In the genomic region with DNA sequence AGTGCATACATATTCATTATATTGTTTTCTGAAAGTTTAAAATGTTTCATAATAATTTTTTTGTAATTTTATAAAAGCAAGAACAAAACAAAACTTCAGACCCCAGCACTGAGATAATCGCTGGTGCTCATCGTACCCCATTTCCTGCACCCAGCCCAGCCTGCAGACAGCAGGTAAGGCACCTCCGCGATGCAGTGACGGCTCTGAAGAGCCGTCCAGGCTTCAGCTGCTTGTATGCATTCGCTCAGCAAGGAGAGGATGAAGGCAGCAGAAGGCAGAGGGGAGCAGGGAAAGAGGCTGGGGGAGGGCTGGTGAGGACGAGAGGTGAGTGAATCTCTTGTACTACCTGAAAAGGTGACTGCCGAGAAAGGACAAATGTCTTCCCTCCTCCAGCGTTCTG, we compare ENCODE assay signal across 26 cellular contexts.
A peak's percentile ranks its signal among the peaks of the same experiment; 100 is the strongest.
DNase-seq lines count a peak whose midpoint lies in the region; ATAC-seq and TF ChIP-seq lines count a peak whose summit lies in the region.
"Had no signal": no experiment of that assay in that cellular context is flagged by ENCODE, and none has a peak within 500 bp of the region (broad histone marks: within the 10 kb centered on the region; RNA-seq: fewer than 3 reads in every experiment).

No MANE protein-coding gene starts in this region.

- DNase-seq in NAMALWA (ENCODE audit: low spot score) (peak; percentile 46), WTC11 (ENCODE audit: low spot score) (peak; percentile 23), memory B cell (ENCODE audit: low spot score in 2 of 2) (no peak), DMS153 treated with DMSO at 0.1 percent for 48 hours (lab: John Stamatoyannopoulos, UW; ENCODE audit: unreplicated experiment) (no peak), NCI-H1105 treated with DMSO at 0.1 percent for 48 hours (lab: John Stamatoyannopoulos, UW) (no peak), WERI-Rb-1 (no peak)
- DNase-seq: C1 segment of cervical spinal cord; Caco-2; CD4-positive, alpha-beta memory T cell; DND-41; GM23248; HCEC 1CT; Kasumi-1; NCI-H1105; NCI-H146; NCI-H1930; NCI-H446; NCI-H524 treated with DMSO at 0.1 percent for 48 hours; NCI-H82; NK-92 treated with Interleukin-12 subunit alpha and Interleukin-12 subunit beta, amount 100 ng/mL, for 24 hours; Right ventricle myocardium superior; RPMI8226; T-cell had no signal

- H3K4me1 ChIP-seq in DOHH2 (ENCODE audit: control insufficient read depth, low read length), result peaks cover 90% of the 10 kb centered on the region
- H3K4me1 ChIP-seq: Caco-2, SJSA1 had no signal

- no peaks in the 10 kb centered on the region for H3K27me3 ChIP-seq in DOHH2 (ENCODE audit: control insufficient read depth, low read length)
- H3K27me3 ChIP-seq in WERI-Rb-1 (ENCODE audit: insufficient read depth, low read depth, severe bottlenecking), result no peaks in the 10 kb centered on the region
- H3K27me3 ChIP-seq: SJSA1 had no signal

- H3K9me3 Mint-ChIP-seq in WTC11 (no peaks in the 10 kb centered on the region), memory B cell (no peaks in the 10 kb centered on the region)
- H3K9me3 Mint-ChIP-seq: CD4-positive, alpha-beta memory T cell; T-cell had no signal

- peaks cover 23% of the 10 kb centered on the region for H3K36me3 ChIP-seq in DOHH2 (ENCODE audit: control insufficient read depth, low read length)
- no peaks in the 10 kb centered on the region for H3K36me3 ChIP-seq in WERI-Rb-1
- H3K36me3 ChIP-seq: SJSA1 had no signal

- H3F3A ChIP-seq in DOHH2 (ENCODE audit: control insufficient read depth, insufficient read depth), result peaks cover 40% of the 10 kb centered on the region

- H3K4me3 Mint-ChIP-seq in WTC11 (no peak overlapping the region), memory B cell (peak overlapping the region; percentile 45)
- H3K4me3 Mint-ChIP-seq: CD4-positive, alpha-beta memory T cell; T-cell had no signal

- H3K27ac ChIP-seq in DOHH2 (ENCODE audit: low read depth, low read length) (peak overlapping the region; percentile 100), WERI-Rb-1 (no peak overlapping the region)
- H3K27ac ChIP-seq: GM23248, SJSA1 had no signal

- H4K20me1 ChIP-seq in DOHH2 (ENCODE audit: control insufficient read depth, insufficient read depth, low read depth, low read length), result no peaks in the 10 kb centered on the region

- H3K27ac Mint-ChIP-seq in WTC11 (no peak overlapping the region), memory B cell (no peak overlapping the region)
- H3K27ac Mint-ChIP-seq: CD4-positive, alpha-beta memory T cell; T-cell had no signal

- H3K27me3 Mint-ChIP-seq in WTC11 (ENCODE audit: low read depth), result peaks cover 12% of the 10 kb centered on the region; the same call in 1 of the 2 replicates
- no peaks in the 10 kb centered on the region for H3K27me3 Mint-ChIP-seq in memory B cell
- H3K27me3 Mint-ChIP-seq: CD4-positive, alpha-beta memory T cell; T-cell had no signal

- H3K36me3 Mint-ChIP-seq in WTC11, result no peaks in the 10 kb centered on the region
- peaks cover 2% of the 10 kb centered on the region for H3K36me3 Mint-ChIP-seq in memory B cell

- TF ChIP-seq CTCF in DOHH2 (IDR thresholded peaks at IDR 0.05; ENCODE audit: low read depth, low read length, poor library complexity, severe bottlenecking) (no peak), WTC11 (IDR thresholded peaks at IDR 0.05) (no peak), WERI-Rb-1 (IDR thresholded peaks at IDR 0.05; ENCODE audit: low read depth, low read length) (no peak)

- H3K4me1 Mint-ChIP-seq in WTC11 (peaks cover 19% of the 10 kb centered on the region), memory B cell (peaks cover 15% of the 10 kb centered on the region)
- H3K4me1 Mint-ChIP-seq: CD4-positive, alpha-beta memory T cell; T-cell had no signal

- peaks cover 13% of the 10 kb centered on the region for H3K79me2 ChIP-seq in DOHH2 (ENCODE audit: control insufficient read depth, low read length)

- H3K9me2 ChIP-seq in DOHH2 (replicated peaks; ENCODE audit: control insufficient read depth, low read length), result no peaks in the 10 kb centered on the region

- peak overlapping the region; percentile 95 for H3K4me2 ChIP-seq in DOHH2 (ENCODE audit: low read length)

- CTCF ChIA-PET in WTC11 (lab: Charles Lee), result interaction anchor here (0.9 to 1.4 kb wide), 3 partner anchors 9 to 253 kb away, joined by 3 to 7 read pairs (median 4); no protein-coding TSS in a partner anchor

- POLR2A ChIA-PET in WTC11 (lab: Charles Lee), result no interaction called here

- H3K9me3 ChIP-seq in DOHH2 (ENCODE audit: control insufficient read depth, insufficient read depth, low read length) (no peaks in the 10 kb centered on the region), WERI-Rb-1 (ENCODE audit: severe bottlenecking) (no peaks in the 10 kb centered on the region)
- H3K9me3 ChIP-seq: Caco-2, SJSA1 had no signal

- ATAC-seq in WTC11, result peak; percentile 68
- ATAC-seq in memory B cell (ENCODE audit: low read depth), result peak; percentile 50
- no peak for ATAC-seq in HG03571 (IDR thresholded peaks at IDR 0.05; ENCODE audit: unreplicated experiment)
- ATAC-seq: T-cell had no signal

- H3K4me3 ChIP-seq in DOHH2 (ENCODE audit: low read length) (peak overlapping the region; percentile 67), WERI-Rb-1 (ENCODE audit: low read depth, low read length) (no peak overlapping the region)
- H3K4me3 ChIP-seq: GM23248, SJSA1 had no signal

TF ChIP-seq in WTC11, 78 proteins besides CTCF, POLR2A, EP300 and RAD21:
- TF ChIP-seq ZNF423 (CRISPR knock-in tag; IDR thresholded peaks at IDR 0.05) (no peak), CBFB (CRISPR knock-in tag; IDR thresholded peaks at IDR 0.05; ENCODE audit: low read depth) (no peak), ZBTB21 (CRISPR knock-in tag; IDR thresholded peaks at IDR 0.05; ENCODE audit: borderline replicate concordance) (no peak), ZNF263 (CRISPR knock-in tag; IDR thresholded peaks at IDR 0.05; ENCODE audit: low read depth) (no peak), SOX15 (CRISPR knock-in tag; IDR thresholded peaks at IDR 0.05) (no peak), ZNF219 (CRISPR knock-in tag; IDR thresholded peaks at IDR 0.05; ENCODE audit: borderline replicate concordance) (no peak), FOXJ3 (CRISPR knock-in tag; IDR thresholded peaks at IDR 0.05; ENCODE audit: borderline replicate concordance) (no peak), NR1H2 (CRISPR knock-in tag; IDR thresholded peaks at IDR 0.05) (no peak), IRF2 (CRISPR knock-in tag; IDR thresholded peaks at IDR 0.05; ENCODE audit: borderline replicate concordance, low read depth) (no peak)
- TF ChIP-seq, protein P1, sequence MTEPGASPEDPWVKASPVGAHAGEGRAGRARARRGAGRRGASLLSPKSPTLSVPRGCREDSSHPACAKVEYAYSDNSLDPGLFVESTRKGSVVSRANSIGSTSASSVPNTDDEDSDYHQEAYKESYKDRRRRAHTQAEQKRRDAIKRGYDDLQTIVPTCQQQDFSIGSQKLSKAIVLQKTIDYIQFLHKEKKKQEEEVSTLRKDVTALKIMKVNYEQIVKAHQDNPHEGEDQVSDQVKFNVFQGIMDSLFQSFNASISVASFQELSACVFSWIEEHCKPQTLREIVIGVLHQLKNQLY (CRISPR knock-in tag; IDR thresholded peaks at IDR 0.05), result no peak
- TF ChIP-seq, protein P2, sequence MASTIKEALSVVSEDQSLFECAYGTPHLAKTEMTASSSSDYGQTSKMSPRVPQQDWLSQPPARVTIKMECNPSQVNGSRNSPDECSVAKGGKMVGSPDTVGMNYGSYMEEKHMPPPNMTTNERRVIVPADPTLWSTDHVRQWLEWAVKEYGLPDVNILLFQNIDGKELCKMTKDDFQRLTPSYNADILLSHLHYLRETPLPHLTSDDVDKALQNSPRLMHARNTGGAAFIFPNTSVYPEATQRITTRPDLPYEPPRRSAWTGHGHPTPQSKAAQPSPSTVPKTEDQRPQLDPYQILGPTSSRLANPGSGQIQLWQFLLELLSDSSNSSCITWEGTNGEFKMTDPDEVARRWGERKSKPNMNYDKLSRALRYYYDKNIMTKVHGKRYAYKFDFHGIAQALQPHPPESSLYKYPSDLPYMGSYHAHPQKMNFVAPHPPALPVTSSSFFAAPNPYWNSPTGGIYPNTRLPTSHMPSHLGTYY (CRISPR knock-in tag; IDR thresholded peaks at IDR 0.05), result no peak
- TF ChIP-seq, protein P3, sequence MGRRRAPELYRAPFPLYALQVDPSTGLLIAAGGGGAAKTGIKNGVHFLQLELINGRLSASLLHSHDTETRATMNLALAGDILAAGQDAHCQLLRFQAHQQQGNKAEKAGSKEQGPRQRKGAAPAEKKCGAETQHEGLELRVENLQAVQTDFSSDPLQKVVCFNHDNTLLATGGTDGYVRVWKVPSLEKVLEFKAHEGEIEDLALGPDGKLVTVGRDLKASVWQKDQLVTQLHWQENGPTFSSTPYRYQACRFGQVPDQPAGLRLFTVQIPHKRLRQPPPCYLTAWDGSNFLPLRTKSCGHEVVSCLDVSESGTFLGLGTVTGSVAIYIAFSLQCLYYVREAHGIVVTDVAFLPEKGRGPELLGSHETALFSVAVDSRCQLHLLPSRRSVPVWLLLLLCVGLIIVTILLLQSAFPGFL (CRISPR knock-in tag; IDR thresholded peaks at IDR 0.05; ENCODE audit: borderline replicate concordance), result no peak

Comparison
In these comparisons a context has a peak if more than half of its experiments do, and no peak if none do; other contexts are left out.
1. DNase-seq: peak in NAMALWA (single experiment) and WTC11 (single experiment); none in memory B cell (0 of 2), DMS153 treated with DMSO at 0.1 percent for 48 hours (single experiment), NCI-H1105 treated with DMSO at 0.1 percent for 48 hours (single experiment) and WERI-Rb-1 (single experiment).